ENCODE assay signal across 8 cellular contexts in the genomic region with DNA sequence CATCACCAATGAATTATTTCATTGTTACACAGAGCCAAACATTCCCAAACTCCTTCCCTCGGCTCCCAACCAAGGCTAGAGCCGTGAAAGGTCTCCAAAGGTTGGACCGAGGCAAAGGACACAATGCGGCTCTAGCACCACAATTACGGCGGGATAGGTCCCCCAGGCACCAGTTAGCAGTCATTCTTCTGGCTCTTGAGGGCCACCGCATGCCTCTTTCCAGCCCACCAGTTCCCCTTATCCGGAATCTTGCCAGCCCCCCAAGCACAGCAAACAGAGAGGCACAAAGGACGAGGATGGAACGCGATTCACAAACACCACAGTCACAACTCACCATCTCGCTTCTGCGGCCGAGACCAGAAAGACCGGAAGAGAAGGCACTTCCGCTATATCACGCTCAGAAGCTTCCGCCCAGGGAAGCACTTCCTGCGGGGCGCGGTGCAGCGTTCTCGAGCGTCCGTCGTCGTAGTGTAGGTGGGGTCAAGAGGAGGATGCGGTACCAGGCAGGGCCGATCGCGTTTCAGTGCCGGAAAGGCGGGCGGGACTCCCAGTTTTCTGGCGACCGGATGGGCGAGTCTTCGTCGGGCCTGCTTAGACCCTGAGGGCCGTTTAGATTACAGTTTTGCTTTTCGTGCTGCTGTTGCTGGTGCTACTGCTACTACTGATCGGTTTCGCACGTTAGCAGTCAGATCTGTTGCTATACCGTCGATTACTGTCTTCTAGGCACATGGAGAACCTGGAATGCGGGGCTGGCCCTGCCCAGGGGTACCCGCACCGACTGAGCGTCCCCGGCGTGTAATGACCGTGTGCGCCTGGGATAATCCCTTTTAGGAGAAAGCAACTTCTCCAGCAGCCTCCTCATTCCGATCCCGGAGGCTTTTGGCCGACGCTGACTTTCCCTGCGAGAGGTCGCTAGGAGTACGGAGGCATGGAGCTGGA. TPM values are rescaled to one million over a fixed set of nuclear protein-coding genes. Genes with fewer than 3 reads are reported as not detected.
DNase-seq lines count a peak whose midpoint lies in the region; ATAC-seq and TF ChIP-seq lines count a peak whose summit lies in the region.

A gene (minus strand): TSS at position 374 of the 939 bp plus-strand sequence. CDS start 37 bp downstream, at position 337.

- peak within 1 kb of the TSS; percentile 84 for H3K27ac ChIP-seq in RWPE2 (ENCODE audit: poor library complexity, severe bottlenecking)

- H3K4me1 ChIP-seq in RWPE2 (ENCODE audit: insufficient read depth, poor library complexity, severe bottlenecking) = peaks cover 20% of the 10 kb centered on the region

- no peaks in the 10 kb centered on the region for H3K9me3 ChIP-seq in RWPE2 (ENCODE audit: severe bottlenecking)

- H3K36me3 Mint-ChIP-seq in activated T-helper 2 cell treated with anti-CD3 and anti-CD28 coated beads, Interferon-gamma antibody, Interleukin-2, Interleukin-4, amounts not matched to agents 10 μg/mL and 5 μg/mL and 100 μg/mL, durations not matched to agents 14 hours and 24 hours and 36 hours (ENCODE audit: low read depth) = peaks cover 58% of the 10 kb centered on the region
- peaks cover 21% of the 10 kb centered on the region for H3K36me3 Mint-ChIP-seq in natural killer cell

- DNase-seq in EH (ENCODE audit: low read depth) = peak; percentile 98
- DNase-seq in H4 (ENCODE audit: low spot score) = peak; percentile 99
- DNase-seq in LoVo (ENCODE audit: low spot score) = peak; percentile 99
- DNase-seq in RWPE2 (ENCODE audit: low spot score) = peak; percentile 99
- peak; percentile 91 for DNase-seq in activated T-helper 2 cell treated with anti-CD3 and anti-CD28 coated beads, Interferon-gamma antibody, Interleukin-2, Interleukin-4, amounts not matched to agents 10 μg/mL and 5 μg/mL and 100 μg/mL, durations not matched to agents 14 hours and 24 hours and 36 hours (ENCODE audit: low spot score)
- DNase-seq in fibroblast of mammary gland (ENCODE audit: low read depth) = peak; percentile 97
- DNase-seq in natural killer cell = peak; percentile 82
- DNase-seq in stimulated activated naive CD4-positive, alpha-beta T cell treated with Interleukin-2 at 50 U/mL for 16 hours (lab: John Stamatoyannopoulos, UW) = peak; percentile 93

- peak within 1 kb of the TSS; percentile 98 for H3K27ac Mint-ChIP-seq in activated T-helper 2 cell treated with anti-CD3 and anti-CD28 coated beads, Interferon-gamma antibody, Interleukin-2, Interleukin-4, amounts not matched to agents 10 μg/mL and 5 μg/mL and 100 μg/mL, durations not matched to agents 14 hours and 24 hours and 36 hours
- peak within 1 kb of the TSS; percentile 96 to 99 for H3K27ac Mint-ChIP-seq in natural killer cell

- intact Hi-C loops in activated T-helper 2 cell treated with anti-CD3 and anti-CD28 coated beads, Interferon-gamma antibody, Interleukin-2, Interleukin-4, amounts not matched to agents 10 μg/mL and 5 μg/mL and 100 μg/mL, durations not matched to agents 14 hours and 24 hours and 36 hours (cut with micrococcal nuclease) = loop anchor here (1.0 to 10.0 kb wide), 7 partner anchors 22 to 1630 kb away; a partner anchor contains a TSS
- intact Hi-C loops in natural killer cell (cut with micrococcal nuclease) = loop anchor here (1.0 to 10.0 kb wide), 3 partner anchors 37 to 150 kb away; a partner anchor contains a TSS

- H3K27me3 ChIP-seq in RWPE2 (ENCODE audit: insufficient read depth, poor library complexity, severe bottlenecking) = no peaks in the 10 kb centered on the region

- peaks cover 47% of the 10 kb centered on the region for H3K36me3 ChIP-seq in RWPE2 (ENCODE audit: low read depth)

- H3K4me1 Mint-ChIP-seq in activated T-helper 2 cell treated with anti-CD3 and anti-CD28 coated beads, Interferon-gamma antibody, Interleukin-2, Interleukin-4, amounts not matched to agents 10 μg/mL and 5 μg/mL and 100 μg/mL, durations not matched to agents 14 hours and 24 hours and 36 hours (ENCODE audit: low read depth) = peaks cover 47% of the 10 kb centered on the region
- peaks cover 48 to 54% of the 10 kb centered on the region in 2 donors for H3K4me1 Mint-ChIP-seq in natural killer cell

- peak within 1 kb of the TSS; percentile 99 for H3K4me3 Mint-ChIP-seq in activated T-helper 2 cell treated with anti-CD3 and anti-CD28 coated beads, Interferon-gamma antibody, Interleukin-2, Interleukin-4, amounts not matched to agents 10 μg/mL and 5 μg/mL and 100 μg/mL, durations not matched to agents 14 hours and 24 hours and 36 hours (ENCODE audit: low read depth)
- H3K4me3 Mint-ChIP-seq in natural killer cell = peak within 1 kb of the TSS; percentile 97

- TF ChIP-seq CTCF in RWPE2 (IDR thresholded peaks at IDR 0.05; ENCODE audit: poor library complexity, severe bottlenecking) = no peak
- TF ChIP-seq CTCF in fibroblast of mammary gland (conservative IDR thresholded peaks at IDR 0.05; ENCODE audit: control insufficient read depth, insufficient read depth, low read depth, low read length) = no peak
- TF ChIP-seq CTCF in natural killer cell (IDR thresholded peaks at IDR 0.05) = no peak

- H3K27me3 Mint-ChIP-seq in activated T-helper 2 cell treated with anti-CD3 and anti-CD28 coated beads, Interferon-gamma antibody, Interleukin-2, Interleukin-4, amounts not matched to agents 10 μg/mL and 5 μg/mL and 100 μg/mL, durations not matched to agents 14 hours and 24 hours and 36 hours (ENCODE audit: low read depth) = no peaks in the 10 kb centered on the region
- H3K27me3 Mint-ChIP-seq in natural killer cell (ENCODE audit: low read depth in 2 of 2) = no peaks in the 10 kb centered on the region

- peak; percentile 96 for ATAC-seq in RWPE2 (ENCODE audit: low read depth)
- peak; percentile 94 to 98 (median 96) for ATAC-seq in natural killer cell

- H3K9me3 Mint-ChIP-seq in activated T-helper 2 cell treated with anti-CD3 and anti-CD28 coated beads, Interferon-gamma antibody, Interleukin-2, Interleukin-4, amounts not matched to agents 10 μg/mL and 5 μg/mL and 100 μg/mL, durations not matched to agents 14 hours and 24 hours and 36 hours = peaks cover 4% of the 10 kb centered on the region
- no peaks in the 10 kb centered on the region for H3K9me3 Mint-ChIP-seq in natural killer cell

- H3K4me3 ChIP-seq in RWPE2 (ENCODE audit: severe bottlenecking) (peak within 1 kb of the TSS; percentile 83), fibroblast of mammary gland (ENCODE audit: control insufficient read depth, low read depth, low read length) (peak within 1 kb of the TSS; percentile 90)

RNA-seq across cellular contexts. Expression of the gene that starts here (rescaled TPM):
- total RNA-seq in H4 (2014; rRNA removed; shearing (Covaris generic)) = 104 and 179 TPM in 2 replicates
- total RNA-seq in activated T-helper 2 cell treated with anti-CD3 and anti-CD28 coated beads, Interferon-gamma antibody, Interleukin-2, Interleukin-4, amounts not matched to agents 10 μg/mL and 5 μg/mL and 100 μg/mL, durations not matched to agents 14 hours and 24 hours and 36 hours = 1,583 and 1,632 TPM in 2 replicates
- total RNA-seq in natural killer cell = 1,000 to 10,000 TPM in 2 of 3 donors, 100 to 1,000 TPM in 1; 961 to 1,288 (median 1,179) TPM

Comparison
In these comparisons a context has a peak if more than half of its experiments do, and no peak if none do; other contexts are left out.
1. Peak in every context shown above with its lines: DNase-seq, ATAC-seq, H3K4me3 ChIP-seq and H3K27ac ChIP-seq.